In the genomic region with DNA sequence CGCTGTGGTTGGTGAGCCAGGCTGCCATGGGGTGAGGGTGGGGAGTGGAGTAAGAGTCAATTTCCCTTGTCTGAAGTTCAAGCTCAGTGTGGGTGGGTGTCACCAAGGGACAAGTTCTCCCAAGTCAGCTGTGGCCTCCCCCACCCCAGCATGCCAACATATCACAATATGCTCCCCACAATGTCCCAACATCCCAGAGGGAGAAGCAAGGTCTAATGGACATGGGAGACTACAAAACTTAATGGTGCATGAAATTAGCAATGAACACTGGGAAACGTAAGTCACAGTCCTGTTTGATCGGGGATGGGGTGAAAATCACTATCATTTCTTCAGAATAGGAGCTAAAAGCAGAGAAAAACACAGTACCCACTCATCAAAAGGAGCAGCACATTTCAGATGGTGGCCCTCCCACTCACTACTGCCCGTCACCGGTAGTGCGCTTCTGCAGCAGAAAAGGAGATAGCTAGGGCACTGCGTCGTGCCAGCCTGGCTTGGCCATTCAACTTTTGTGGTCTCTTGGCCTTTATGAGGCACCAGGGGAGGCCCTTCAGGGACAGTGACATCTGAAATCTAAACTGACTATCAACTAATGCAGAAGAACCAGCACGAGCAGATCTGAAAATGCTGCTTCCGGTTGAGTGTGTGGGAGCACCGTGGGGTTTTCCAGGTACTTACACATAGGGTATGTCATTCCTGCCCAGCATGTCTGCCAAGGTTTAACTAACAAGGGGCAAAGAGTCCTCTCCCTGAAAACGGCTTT, we compare ENCODE assay signal across 1 cellular context.
TF ChIP-seq lines count a peak whose summit lies in the region.

No MANE protein-coding gene starts in this region.

TF ChIP-seq in GM12878, 131 proteins besides CTCF, POLR2A, EP300 and RAD21 (continued from another document):
- TF ChIP-seq ZBTB40 (IDR thresholded peaks at IDR 0.05; ENCODE audit: borderline replicate concordance) = no peak
- no peak for TF ChIP-seq PML (IDR thresholded peaks at IDR 0.05; ENCODE audit: low read length)
- no peak for TF ChIP-seq BACH1 (IDR thresholded peaks at IDR 0.05; ENCODE audit: borderline replicate concordance)
- no peak for TF ChIP-seq WRNIP1 (IDR thresholded peaks at IDR 0.05; ENCODE audit: borderline replicate concordance, low read depth, low read length)
- TF ChIP-seq, protein P1, sequence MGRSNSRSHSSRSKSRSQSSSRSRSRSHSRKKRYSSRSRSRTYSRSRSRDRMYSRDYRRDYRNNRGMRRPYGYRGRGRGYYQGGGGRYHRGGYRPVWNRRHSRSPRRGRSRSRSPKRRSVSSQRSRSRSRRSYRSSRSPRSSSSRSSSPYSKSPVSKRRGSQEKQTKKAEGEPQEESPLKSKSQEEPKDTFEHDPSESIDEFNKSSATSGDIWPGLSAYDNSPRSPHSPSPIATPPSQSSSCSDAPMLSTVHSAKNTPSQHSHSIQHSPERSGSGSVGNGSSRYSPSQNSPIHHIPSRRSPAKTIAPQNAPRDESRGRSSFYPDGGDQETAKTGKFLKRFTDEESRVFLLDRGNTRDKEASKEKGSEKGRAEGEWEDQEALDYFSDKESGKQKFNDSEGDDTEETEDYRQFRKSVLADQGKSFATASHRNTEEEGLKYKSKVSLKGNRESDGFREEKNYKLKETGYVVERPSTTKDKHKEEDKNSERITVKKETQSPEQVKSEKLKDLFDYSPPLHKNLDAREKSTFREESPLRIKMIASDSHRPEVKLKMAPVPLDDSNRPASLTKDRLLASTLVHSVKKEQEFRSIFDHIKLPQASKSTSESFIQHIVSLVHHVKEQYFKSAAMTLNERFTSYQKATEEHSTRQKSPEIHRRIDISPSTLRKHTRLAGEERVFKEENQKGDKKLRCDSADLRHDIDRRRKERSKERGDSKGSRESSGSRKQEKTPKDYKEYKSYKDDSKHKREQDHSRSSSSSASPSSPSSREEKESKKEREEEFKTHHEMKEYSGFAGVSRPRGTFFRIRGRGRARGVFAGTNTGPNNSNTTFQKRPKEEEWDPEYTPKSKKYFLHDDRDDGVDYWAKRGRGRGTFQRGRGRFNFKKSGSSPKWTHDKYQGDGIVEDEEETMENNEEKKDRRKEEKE (IDR thresholded peaks at IDR 0.05) = no peak
- TF ChIP-seq REST (IDR thresholded peaks at IDR 0.05; ENCODE audit: low read depth, low read length) = no peak
- TF ChIP-seq TARDBP (IDR thresholded peaks at IDR 0.05; ENCODE audit: borderline replicate concordance) = no peak
- TF ChIP-seq BMI1 (IDR thresholded peaks at IDR 0.05; ENCODE audit: borderline replicate concordance) = no peak
- TF ChIP-seq SMC3 (IDR thresholded peaks at IDR 0.05; ENCODE audit: borderline replicate concordance, low read length) = no peak
- TF ChIP-seq FOXM1 (IDR thresholded peaks at IDR 0.05; ENCODE audit: low read depth, low read length) = no peak
- no peak for TF ChIP-seq RB1 (IDR thresholded peaks at IDR 0.05; ENCODE audit: borderline replicate concordance)
